1 cellular context compared by ENCODE assay signal in the genomic region with DNA sequence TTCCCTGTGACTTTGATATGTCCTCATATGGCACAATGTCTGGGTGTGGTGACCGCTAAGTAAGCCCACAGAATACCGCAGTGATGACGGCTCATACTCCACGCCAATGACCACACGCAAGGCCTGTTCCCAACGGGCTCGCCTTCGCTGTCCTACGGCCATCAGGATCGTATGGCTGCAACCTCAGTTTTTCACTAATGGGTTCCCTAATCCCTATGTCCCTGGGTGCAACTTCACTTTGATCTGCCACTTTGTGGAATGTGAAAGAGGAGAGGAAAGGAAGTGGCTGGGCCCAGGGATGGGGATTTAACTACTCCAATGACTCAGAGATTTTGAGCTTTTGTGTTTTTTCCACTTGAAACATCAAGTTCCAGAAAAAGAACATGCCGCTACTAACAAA.
TF ChIP-seq lines count a peak whose summit lies in the region.

No MANE protein-coding gene starts in this region.

TF ChIP-seq in HepG2, 621 proteins besides CTCF, POLR2A, EP300 and RAD21 (continued from another document):
- TF ChIP-seq, protein P1, sequence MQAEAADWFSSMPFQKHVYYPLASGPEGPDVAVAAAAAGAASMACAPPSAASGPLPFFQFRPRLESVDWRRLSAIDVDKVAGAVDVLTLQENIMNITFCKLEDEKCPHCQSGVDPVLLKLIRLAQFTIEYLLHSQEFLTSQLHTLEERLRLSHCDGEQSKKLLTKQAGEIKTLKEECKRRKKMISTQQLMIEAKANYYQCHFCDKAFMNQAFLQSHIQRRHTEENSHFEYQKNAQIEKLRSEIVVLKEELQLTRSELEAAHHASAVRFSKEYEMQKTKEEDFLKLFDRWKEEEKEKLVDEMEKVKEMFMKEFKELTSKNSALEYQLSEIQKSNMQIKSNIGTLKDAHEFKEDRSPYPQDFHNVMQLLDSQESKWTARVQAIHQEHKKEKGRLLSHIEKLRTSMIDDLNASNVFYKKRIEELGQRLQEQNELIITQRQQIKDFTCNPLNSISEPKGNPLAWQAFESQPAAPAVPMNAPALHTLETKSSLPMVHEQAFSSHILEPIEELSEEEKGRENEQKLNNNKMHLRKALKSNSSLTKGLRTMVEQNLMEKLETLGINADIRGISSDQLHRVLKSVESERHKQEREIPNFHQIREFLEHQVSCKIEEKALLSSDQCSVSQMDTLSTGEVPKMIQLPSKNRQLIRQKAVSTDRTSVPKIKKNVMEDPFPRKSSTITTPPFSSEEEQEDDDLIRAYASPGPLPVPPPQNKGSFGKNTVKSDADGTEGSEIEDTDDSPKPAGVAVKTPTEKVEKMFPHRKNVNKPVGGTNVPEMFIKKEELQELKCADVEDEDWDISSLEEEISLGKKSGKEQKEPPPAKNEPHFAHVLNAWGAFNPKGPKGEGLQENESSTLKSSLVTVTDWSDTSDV (CRISPR knock-in tag; IDR thresholded peaks at IDR 0.05) = no peak
